In genomic region chr21:32772281-32773047, GRCh38 we compare ENCODE assay signal across 8 cellular contexts. TPM values are rescaled to one million over a fixed set of nuclear protein-coding genes. Genes with fewer than 3 reads are reported as not detected.
DNase-seq lines count a peak whose midpoint lies in the region; ATAC-seq and TF ChIP-seq lines count a peak whose summit lies in the region.

No MANE protein-coding gene starts in this region.

- DNase-seq in AG04450 (ENCODE audit: low read depth, low spot score) (no peak), H7 (no peak), SJSA1 (ENCODE audit: low read depth in 1 of 2, low spot score in 2 of 2) (no peak), iPS DF 6.9 (ENCODE audit: low read depth, low spot score) (no peak), spleen (peak; percentile 81)
- DNase-seq in activated naive CD8-positive, alpha-beta T cell treated with anti-CD3 and anti-CD28 coated beads, Interleukin-2, amount 10 ng/mL, durations not matched to agents 7 days and 5 days: peak; percentile 38

- CTCF ChIA-PET in AG04450 (lab: Charles Lee): interaction anchor here (0.6 to 2.4 kb wide), 4 partner anchors 10 to 634 kb away, joined by 3 to 16 read pairs (median 6); no protein-coding TSS in a partner anchor

- H3K36me3 Mint-ChIP-seq in activated naive CD8-positive, alpha-beta T cell treated with anti-CD3 and anti-CD28 coated beads, Interleukin-2, amount 10 ng/mL, durations not matched to agents 7 days and 5 days: peaks cover 20% of the 10 kb centered on the region

- H3K27me3 Mint-ChIP-seq in activated naive CD8-positive, alpha-beta T cell treated with anti-CD3 and anti-CD28 coated beads, Interleukin-2, amount 10 ng/mL, durations not matched to agents 7 days and 5 days: no peaks in the 10 kb centered on the region

- peak overlapping the region; percentile 72 for H3K4me3 ChIP-seq in AG04450 (ENCODE audit: low read depth, low read length)
- H3K4me3 ChIP-seq in H7 (ENCODE audit: insufficient read depth, low read depth, low read length): peak overlapping the region; percentile 93
- peak overlapping the region; percentile 87 for H3K4me3 ChIP-seq in SJSA1
- H3K4me3 ChIP-seq in iPS DF 6.9 (ENCODE audit: low read length): peak overlapping the region; percentile 98; the same call in 1 of the 2 replicates
- peak overlapping the region; percentile 37 to 87 (median 76) for H3K4me3 ChIP-seq in spleen

- TF ChIP-seq POLR2A in spleen (IDR thresholded peaks at IDR 0.05): no peak

- TF ChIP-seq CTCF in AG04450 (IDR thresholded peaks at IDR 0.05; ENCODE audit: low read depth, low read length) (no peak), spleen (IDR thresholded peaks at IDR 0.05 in 8 of 11, conservative IDR thresholded peaks at IDR 0.05 in 3 of 11) (no peak)

- WGBS in iPS DF 6.9 (ENCODE audit: insufficient coverage, insufficient read length): no CpG with 5 or more reads among the region's 13 CpGs
- WGBS in spleen, 5 donors: 15 to 36% (median 17%) methylated on average over 13 of the region's 13 CpGs

- no peaks in the 10 kb centered on the region for H3K9me3 ChIP-seq in AG04450 (ENCODE audit: control insufficient read depth, insufficient read depth, low read length)
- no peaks in the 10 kb centered on the region for H3K9me3 ChIP-seq in SJSA1 (replicated peaks)
- H3K9me3 ChIP-seq in iPS DF 6.9 (ENCODE audit: control insufficient read depth, insufficient read depth, low read length): no peaks in the 10 kb centered on the region
- no peaks in the 10 kb centered on the region for H3K9me3 ChIP-seq in spleen

- POLR2A ChIA-PET in AG04450 (lab: Yijun Ruan, JAX): interaction anchor here (2.1 kb wide), 1 partner anchor 44 kb away, joined by 27 read pairs; the partner anchor contains the start of gene SYNJ1
- POLR2A ChIA-PET in activated naive CD8-positive, alpha-beta T cell treated with anti-CD3 and anti-CD28 coated beads, Interleukin-2, amount 10 ng/mL, durations not matched to agents 7 days and 5 days (lab: Charles Lee): interaction anchor here (1.2 to 4.6 kb wide), 5 partner anchors 12 to 707 kb away, joined by 3 to 41 read pairs (median 6); partner anchors contain the start of genes SYNJ1 and TMEM50B

- H3K4me3 Mint-ChIP-seq in activated naive CD8-positive, alpha-beta T cell treated with anti-CD3 and anti-CD28 coated beads, Interleukin-2, amount 10 ng/mL, durations not matched to agents 7 days and 5 days: peak overlapping the region; percentile 95

- H3K27ac Mint-ChIP-seq in activated naive CD8-positive, alpha-beta T cell treated with anti-CD3 and anti-CD28 coated beads, Interleukin-2, amount 10 ng/mL, durations not matched to agents 7 days and 5 days: peak overlapping the region; percentile 96

- H3K4me1 ChIP-seq in SJSA1 (replicated peaks) (peaks cover 13% of the 10 kb centered on the region; the same call in 1 of the 2 replicates), iPS DF 6.9 (ENCODE audit: control insufficient read depth, insufficient read depth, low read length) (no peaks in the 10 kb centered on the region), spleen (peaks cover 17 to 56% (median 36%) of the 10 kb centered on the region in 6 donors)

- H3K27me3 ChIP-seq in AG04450 (ENCODE audit: control insufficient read depth, insufficient read depth, low read length) (no peaks in the 10 kb centered on the region), H7 (ENCODE audit: control insufficient read depth, insufficient read depth, low read length) (no peaks in the 10 kb centered on the region), SJSA1 (replicated peaks) (no peaks in the 10 kb centered on the region), iPS DF 6.9 (ENCODE audit: control insufficient read depth, insufficient read depth, low read length) (no peaks in the 10 kb centered on the region), spleen (replicated peaks in 1 of 7) (peaks cover 0 to 4% (median 0%) of the 10 kb centered on the region in 7 donors)

- H3K9me3 Mint-ChIP-seq in activated naive CD8-positive, alpha-beta T cell treated with anti-CD3 and anti-CD28 coated beads, Interleukin-2, amount 10 ng/mL, durations not matched to agents 7 days and 5 days: peaks cover 4% of the 10 kb centered on the region

- intact Hi-C loops in spleen (cut with DNase I; ENCODE audit: low total_unique reads): no loop called here

- peaks cover 3% of the 10 kb centered on the region; the same call in 1 of the 2 replicates for H3K36me3 ChIP-seq in H7 (replicated peaks; ENCODE audit: control insufficient read depth, insufficient read depth, low read length)
- H3K36me3 ChIP-seq in SJSA1: peaks cover 21% of the 10 kb centered on the region
- H3K36me3 ChIP-seq in iPS DF 6.9 (ENCODE audit: control insufficient read depth, insufficient read depth, low read length): no peaks in the 10 kb centered on the region; the same call in 1 of the 2 replicates
- H3K36me3 ChIP-seq in spleen: peaks cover 0 to 25% (median 4%) of the 10 kb centered on the region in 6 donors

- peaks cover 35% of the 10 kb centered on the region for H3K4me1 Mint-ChIP-seq in activated naive CD8-positive, alpha-beta T cell treated with anti-CD3 and anti-CD28 coated beads, Interleukin-2, amount 10 ng/mL, durations not matched to agents 7 days and 5 days

- no peak for ATAC-seq in activated naive CD8-positive, alpha-beta T cell treated with anti-CD3 and anti-CD28 coated beads, Interleukin-2, amount 10 ng/mL, durations not matched to agents 7 days and 5 days (ENCODE audit: low read depth)
- no peak for ATAC-seq in GM21390 (IDR thresholded peaks at IDR 0.05; ENCODE audit: unreplicated experiment)
- no peak for ATAC-seq in GM18907 (IDR thresholded peaks at IDR 0.05; ENCODE audit: unreplicated experiment)

- H3K27ac ChIP-seq in AG04450 (ENCODE audit: low read depth, low read length) (peak overlapping the region; percentile 57), SJSA1 (peak overlapping the region; percentile 42), iPS DF 6.9 (ENCODE audit: low read length) (no peak overlapping the region), spleen (peak overlapping the region; percentile 79 to 96 (median 93))

RNA-seq across cellular contexts. Expression of gene PAXBP1, which starts 0.9 kb away (rescaled TPM):
- 21.6 and 30.3 TPM in 2 replicates for polyA plus RNA-seq in AG04450 (2011; rRNA removed)
- 9.4 and 17.2 TPM in 2 replicates for polyA minus RNA-seq in AG04450 (2011; rRNA and poly(A)+ RNA removed)
- 25.5 and 49.1 TPM in 2 replicates for total RNA-seq in H7 (2014; rRNA removed; shearing (Covaris generic))
- 25.6 and 30.7 TPM in 2 replicates for total RNA-seq in SJSA1 (2014; rRNA removed; shearing (Covaris generic))
- 10 to 100 TPM; 55.9 to 56.5 TPM for total RNA-seq in activated naive CD8-positive, alpha-beta T cell treated with anti-CD3 and anti-CD28 coated beads, Interleukin-2, amount 10 ng/mL, durations not matched to agents 7 days and 5 days
- total RNA-seq in spleen: 10 to 100 TPM; 37.7 to 80.0 (median 43.5) TPM
- 10 to 100 TPM; 18.9 to 26.4 (median 20.6) TPM for polyA plus RNA-seq in spleen

RNA-seq across cellular contexts. Expression of gene SYNJ1, which starts 44.7 kb away (rescaled TPM):
- polyA plus RNA-seq in AG04450 (2011; rRNA removed) (5.6 and 7.3 TPM in 2 replicates), spleen (1 to 10 TPM; 3.3 to 5.3 (median 3.7) TPM)
- polyA minus RNA-seq in AG04450 (2011; rRNA and poly(A)+ RNA removed): 5.7 and 9.9 TPM in 2 replicates
- total RNA-seq in H7 (2014; rRNA removed; shearing (Covaris generic)): 0.97 and 1.2 TPM in 2 replicates
- 2.0 and 5.8 TPM in 2 replicates for total RNA-seq in SJSA1 (2014; rRNA removed; shearing (Covaris generic))
- total RNA-seq in activated naive CD8-positive, alpha-beta T cell treated with anti-CD3 and anti-CD28 coated beads, Interleukin-2, amount 10 ng/mL, durations not matched to agents 7 days and 5 days: 10 to 100 TPM; 17.9 to 20.4 TPM
- 10 to 100 TPM; 17.4 to 30.3 (median 23.1) TPM for total RNA-seq in spleen

Comparison
In these comparisons a context has a peak if more than half of its experiments do, and no peak if none do; other contexts are left out.
1. DNase-seq: peak in activated naive CD8-positive, alpha-beta T cell treated with anti-CD3 and anti-CD28 coated beads, Interleukin-2, amount 10 ng/mL, durations not matched to agents 7 days and 5 days (single experiment) and spleen (single experiment); none in AG04450 (single experiment), H7 (single experiment), SJSA1 (0 of 2) and iPS DF 6.9 (single experiment).
2. Peak in every context shown above with its lines, with median percentiles within 50 percentile points of each other: H3K4me3 ChIP-seq.